In the genomic region with DNA sequence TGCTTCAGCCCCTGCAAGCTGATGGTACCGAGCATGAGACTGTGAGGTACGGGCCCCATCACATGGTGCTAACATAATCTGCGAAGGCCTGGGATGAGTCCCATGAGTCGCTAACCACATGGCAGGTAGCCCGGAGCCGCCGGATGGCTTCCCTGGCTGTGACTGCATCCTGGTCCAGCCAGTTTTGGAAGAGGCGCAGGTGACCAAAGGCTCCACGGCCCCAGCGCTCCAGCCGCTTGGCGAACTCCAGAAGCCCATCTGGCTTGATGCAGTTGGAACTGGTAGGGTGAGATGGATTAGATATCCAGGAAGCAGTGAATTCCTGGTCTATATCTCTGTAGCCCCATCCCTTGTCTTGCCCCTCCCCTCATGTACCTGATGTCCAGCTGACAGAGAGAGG, we compare ENCODE assay signal across 22 cellular contexts. TPM values are rescaled to one million over a fixed set of nuclear protein-coding genes. Genes with fewer than 3 reads are reported as not detected.
DNase-seq lines count a peak whose midpoint lies in the region; ATAC-seq, FAIRE-seq and TF ChIP-seq lines count a peak whose summit lies in the region.
"Had no signal": no experiment of that assay in that cellular context is flagged by ENCODE, and none has a peak within 500 bp of the region (broad histone marks: within the 10 kb centered on the region; RNA-seq: fewer than 3 reads in every experiment).

No MANE protein-coding gene starts in this region.

- ATAC-seq in IMR-90 (ENCODE audit: low read depth) (no peak), GM12878 (no peak), GM21825 (IDR thresholded peaks at IDR 0.05; ENCODE audit: unreplicated experiment) (no peak)
- ATAC-seq: body of pancreas, heart left ventricle, T-cell had no signal

- no peak overlapping the region for H2AFZ ChIP-seq in IMR-90 (replicated peaks; ENCODE audit: low read length, poor library complexity)
- H2AFZ ChIP-seq in GM12878 (ENCODE audit: control insufficient read depth, low read depth, low read length): no peak overlapping the region
- H2AFZ ChIP-seq in H9 (ENCODE audit: low read length): no peak overlapping the region

- peaks cover 4% of the 10 kb centered on the region for H3K9me1 ChIP-seq in IMR-90 (ENCODE audit: insufficient read depth, low read length)

- H3K27ac ChIP-seq in IMR-90 (ENCODE audit: insufficient read depth, low read length): no peak overlapping the region
- H3K27ac ChIP-seq in GM12878 (ENCODE audit: control insufficient read depth, insufficient read depth): no peak overlapping the region
- no peak overlapping the region for H3K27ac ChIP-seq in H9 (ENCODE audit: insufficient read length, low read depth, low read length)
- H3K27ac ChIP-seq: body of pancreas, esophagus muscularis mucosa, heart left ventricle, neutrophil, tibial artery had no signal

- BruUV-seq in IMR-90 (replicated peaks; lab: Mats Ljungman, UMichigan) (TSS peak; percentile 80), GM12878 (replicated peaks; lab: Mats Ljungman, UMichigan) (no TSS peak)

- H3K4me3 ChIP-seq in IMR-90 (ENCODE audit: insufficient read depth, low read depth, low read length): no peak overlapping the region
- no peak overlapping the region for H3K4me3 ChIP-seq in GM12878
- H3K4me3 ChIP-seq in fibroblast of the aortic adventitia (ENCODE audit: low read depth, low read length): no peak overlapping the region
- H3K4me3 ChIP-seq: body of pancreas, esophagus muscularis mucosa, heart left ventricle, tibial artery had no signal

- H2BK15ac ChIP-seq in IMR-90 (ENCODE audit: low read depth, low read length) (no peak overlapping the region), H9 (ENCODE audit: low read depth, low read length) (no peak overlapping the region)

- in situ Hi-C loops in IMR-90 (cut with MboI; ENCODE audit: low sequenced_read_pairs): no loop called here
- in situ Hi-C loops in GM12878 (cut with MboI): no loop called here

- H4K20me1 ChIP-seq in IMR-90 (ENCODE audit: insufficient read depth, low read length): no peaks in the 10 kb centered on the region
- H4K20me1 ChIP-seq in GM12878 (ENCODE audit: control insufficient read depth, insufficient read depth): no peaks in the 10 kb centered on the region
- no peaks in the 10 kb centered on the region for H4K20me1 ChIP-seq in H9 (ENCODE audit: control insufficient read depth, insufficient read depth, insufficient read length)

- dilution Hi-C loops in IMR-90 (cut with HindIII; ENCODE audit: low sequenced_read_pairs, unreplicated experiment): no loop called here

- H3K14ac ChIP-seq in IMR-90 (replicated peaks; ENCODE audit: low read depth, low read length) (no peak overlapping the region), H9 (ENCODE audit: insufficient read depth, low read length) (no peak overlapping the region)

- POLR2A ChIA-PET in IMR-90 (lab: Charles Lee; ENCODE audit: unreplicated experiment) (no interaction called here), GM12878 (lab: Charles Lee) (no interaction called here)

- intact Hi-C loops in IMR-90 (cut with micrococcal nuclease) (no loop called here), GM12878 (cut with micrococcal nuclease; ENCODE audit: unreplicated experiment) (no loop called here)

- H3K27ac Mint-ChIP-seq in H9: peak overlapping the region in 1 of 3 experiments; percentile 20; a peak in 1 of 7 replicates
- H3K27ac Mint-ChIP-seq: T-cell had no signal

- H2BK20ac ChIP-seq in IMR-90 (ENCODE audit: low read depth, low read length) (no peak overlapping the region), H9 (ENCODE audit: low read depth, low read length, poor library complexity, severe bottlenecking) (no peak overlapping the region)

- H3K36me3 ChIP-seq in IMR-90 (ENCODE audit: control insufficient read depth, insufficient read depth, low read length): peaks cover 41% of the 10 kb centered on the region
- peaks cover 33 to 53% of the 10 kb centered on the region in 2 experiments for H3K36me3 ChIP-seq in GM12878 (ENCODE audit: control insufficient read depth in 2 of 2, insufficient read depth in 2 of 2, low read length in 1 of 2)

- no peaks in the 10 kb centered on the region for H3K27me3 ChIP-seq in IMR-90 (ENCODE audit: control insufficient read depth, insufficient read depth, low read length)
- no peaks in the 10 kb centered on the region for H3K27me3 ChIP-seq in GM12878 (replicated peaks in 1 of 2; ENCODE audit: control insufficient read depth in 2 of 2, insufficient read depth in 2 of 2, low read length in 1 of 2)
- H3K27me3 ChIP-seq in H9 (ENCODE audit: insufficient read depth, low read length): no peaks in the 10 kb centered on the region
- H3K27me3 ChIP-seq: body of pancreas, esophagus muscularis mucosa, heart left ventricle, neutrophil, tibial artery had no signal

- TF ChIP-seq RAD21 in IMR-90 (IDR thresholded peaks at IDR 0.05; ENCODE audit: low read length) (no peak), GM12878 (IDR thresholded peaks at IDR 0.05; ENCODE audit: insufficient read depth, low read depth, low read length) (no peak)

- H3K4me1 ChIP-seq in IMR-90 (ENCODE audit: control insufficient read depth, insufficient read depth, low read length): no peaks in the 10 kb centered on the region
- H3K4me1 ChIP-seq in GM12878 (ENCODE audit: control insufficient read depth, insufficient read depth, low read length): no peaks in the 10 kb centered on the region
- H3K4me1 ChIP-seq in H9 (ENCODE audit: insufficient read depth, low read length): no peaks in the 10 kb centered on the region
- H3K4me1 ChIP-seq: body of pancreas, esophagus muscularis mucosa, tibial artery had no signal

- CTCF ChIA-PET in IMR-90 (lab: Yijun Ruan, JAX) (no interaction called here), GM12878 (lab: Yijun Ruan, JAX) (no interaction called here)

- H2BK5ac ChIP-seq in IMR-90 (ENCODE audit: low read depth, low read length, poor library complexity, severe bottlenecking) (no peak overlapping the region), H9 (ENCODE audit: insufficient read length, low read length) (no peak overlapping the region)

- peaks cover 11 to 24% of the 10 kb centered on the region in 2 experiments; a peak in 3 of 4 replicates for H3K79me1 ChIP-seq in IMR-90 (ENCODE audit: low read depth in 1 of 2, low read length in 2 of 2)
- no peaks in the 10 kb centered on the region for H3K79me1 ChIP-seq in H9 (ENCODE audit: insufficient read depth, low read depth, low read length, poor library complexity, severe bottlenecking)

- H3K23ac ChIP-seq in IMR-90 (ENCODE audit: low read depth, low read length) (no peak overlapping the region), H9 (ENCODE audit: insufficient read length, low read depth, low read length) (no peak overlapping the region)

- H3K4me3 Mint-ChIP-seq in H9: no peak overlapping the region
- H3K4me3 Mint-ChIP-seq: T-cell had no signal

- peaks cover 33 to 86% (median 79%) of the 10 kb centered on the region in 3 experiments; a peak in 6 of 7 replicates for H3K36me3 Mint-ChIP-seq in H9 (ENCODE audit: insufficient read depth in 1 of 3, low read depth in 3 of 3)

- H4K8ac ChIP-seq in IMR-90 (ENCODE audit: low read depth in 2 of 2, low read length in 2 of 2) (no peak overlapping the region), H9 (replicated peaks; ENCODE audit: insufficient read length, low read depth, low read length) (no peak overlapping the region)

- no peak for TF ChIP-seq EP300 in GM12878 (IDR thresholded peaks at IDR 0.05; ENCODE audit: borderline replicate concordance in 1 of 2, control insufficient read depth in 1 of 2, low read depth in 2 of 2, low read length in 2 of 2)

- H3K27me3 Mint-ChIP-seq in H9 (ENCODE audit: low read depth): no peaks in the 10 kb centered on the region
- H3K27me3 Mint-ChIP-seq: T-cell had no signal

- H2AK5ac ChIP-seq in IMR-90 (ENCODE audit: low read depth, low read length) (no peak overlapping the region), H9 (ENCODE audit: insufficient read length, low read length) (no peak overlapping the region)

- H2AK9ac ChIP-seq in IMR-90 (replicated peaks; ENCODE audit: low read depth, low read length, poor library complexity): no peak overlapping the region

- H3K4me2 ChIP-seq in IMR-90 (ENCODE audit: low read depth, low read length): no peak overlapping the region
- no peak overlapping the region for H3K4me2 ChIP-seq in GM12878 (ENCODE audit: control insufficient read depth, insufficient read depth)
- H3K4me2 ChIP-seq in H9 (ENCODE audit: insufficient read depth, insufficient read length, low read length): no peak overlapping the region

- TF ChIP-seq POLR2A in IMR-90 (IDR thresholded peaks at IDR 0.05; ENCODE audit: low read depth, low read length): no peak
- peak; percentile 65 for TF ChIP-seq POLR2A in GM12878 (IDR thresholded peaks at IDR 0.05; ENCODE audit: low read depth, low read length)

- no peaks in the 10 kb centered on the region for H3K9me3 Mint-ChIP-seq in H9
- H3K9me3 Mint-ChIP-seq: T-cell had no signal

- SMC1A ChIA-PET in GM12878 (lab: Charles Lee; ENCODE audit: uncharacterized antibody, unreplicated experiment): no interaction called here

- no peak overlapping the region for H3T11ph ChIP-seq in H9 (ENCODE audit: low read length)

- WGBS in IMR-90 (ENCODE audit: extremely low coverage in 2 of 2, insufficient read length in 1 of 2), 2 experiments: 89% methylated on average over 7 of the region's 12 CpGs; no CpG with 5 or more reads in 1 of the 2 experiments
- 96% methylated on average over 12 of the region's 12 CpGs for WGBS in GM12878 (ENCODE audit: insufficient coverage, insufficient replicate concordance, low lambda C conversion rate, missing lambda C conversion rate)
- WGBS in H9 (ENCODE audit: extremely low coverage, insufficient read length, low lambda C conversion rate): no CpG with 5 or more reads among the region's 12 CpGs

- no peaks in the 10 kb centered on the region for H3K4me1 Mint-ChIP-seq in H9
- H3K4me1 Mint-ChIP-seq: T-cell had no signal

- no peak overlapping the region for H2BK120ac ChIP-seq in IMR-90 (ENCODE audit: low read depth, low read length)
- H2BK120ac ChIP-seq in H9 (ENCODE audit: low read depth, low read length, poor library complexity, severe bottlenecking): no peak overlapping the region

- H3K9me3 ChIP-seq in IMR-90 (ENCODE audit: control insufficient read depth, insufficient read depth, low read length) (no peaks in the 10 kb centered on the region), GM12878 (replicated peaks; ENCODE audit: control insufficient read depth, insufficient read depth, low read length) (no peaks in the 10 kb centered on the region), H9 (ENCODE audit: control insufficient read depth, low read depth, low read length) (no peaks in the 10 kb centered on the region)
- H3K9me3 ChIP-seq: body of pancreas, esophagus muscularis mucosa, heart left ventricle, neutrophil, tibial artery had no signal

- no peak overlapping the region for H2BK12ac ChIP-seq in H9 (ENCODE audit: insufficient read length, low read depth, low read length)

- RAD21 ChIA-PET in GM12878 (lab: Charles Lee; ENCODE audit: unreplicated experiment): no interaction called here

- no peak overlapping the region for H3K56ac ChIP-seq in IMR-90 (ENCODE audit: extremely low read depth, insufficient read depth, low read length)
- no peak overlapping the region for H3K56ac ChIP-seq in H9 (ENCODE audit: insufficient read length, low read depth, low read length)

- H3K18ac ChIP-seq in IMR-90 (ENCODE audit: low read depth, low read length): no peak overlapping the region
- no peak overlapping the region for H3K18ac ChIP-seq in H9 (ENCODE audit: insufficient read length, low read depth, low read length)

- H3K9ac ChIP-seq in IMR-90 (ENCODE audit: low read depth, low read length): no peak overlapping the region
- no peak overlapping the region for H3K9ac ChIP-seq in GM12878 (ENCODE audit: control insufficient read depth, insufficient read depth, low read length)
- no peak overlapping the region for H3K9ac ChIP-seq in H9 (ENCODE audit: extremely low read depth, insufficient read length, low read length)

- H3K23me2 ChIP-seq in H9 (ENCODE audit: insufficient read length, low read depth, low read length, poor library complexity, severe bottlenecking): no peaks in the 10 kb centered on the region

- no peak overlapping the region for H3K4ac ChIP-seq in IMR-90 (ENCODE audit: low read depth, low read length)
- no peak overlapping the region for H3K4ac ChIP-seq in H9 (ENCODE audit: low read depth, low read length)

- TF ChIP-seq CTCF in IMR-90 (conservative IDR thresholded peaks at IDR 0.05; ENCODE audit: low read depth, low read length): no peak
- no peak for TF ChIP-seq CTCF in GM12878 (IDR thresholded peaks at IDR 0.05 in 2 of 3, conservative IDR thresholded peaks at IDR 0.05 in 1 of 3; ENCODE audit: control insufficient read depth in 2 of 3, extremely low read depth in 1 of 3, insufficient read depth in 1 of 3, low read depth in 3 of 3, low read length in 3 of 3)
- TF ChIP-seq CTCF in fibroblast of the aortic adventitia (IDR thresholded peaks at IDR 0.05; ENCODE audit: insufficient read depth, low read length): no peak
- TF ChIP-seq CTCF in H9 (conservative IDR thresholded peaks at IDR 0.05): no peak

- FAIRE-seq in GM12878 (lab: Jason Lieb, UNC): no peak

- peak; percentile 58 for DNase-seq in A172 (ENCODE audit: low spot score)
- DNase-seq in IMR-90: peak; percentile 35
- no peak for DNase-seq in GM12878 (ENCODE audit: low read depth, low spot score)
- peak; percentile 19 for DNase-seq in fibroblast of the aortic adventitia (ENCODE audit: low read depth)
- DNase-seq in D341Med (ENCODE audit: low spot score): no peak
- no peak for DNase-seq in H9
- DNase-seq in central memory CD4-positive, alpha-beta T cell: no peak
- DNase-seq: activated CD4-positive, alpha-beta T cell treated with anti-CD3 and anti-CD28 coated beads, Interleukin-2, amount 50 U/mL, for 1 hour; activated naive CD4-positive, alpha-beta T cell; body of pancreas; dermis blood vessel endothelial cell; DND-41; heart left ventricle; NCI-H1694; NCI-H345; SHP77; stimulated activated naive CD4-positive, alpha-beta T cell; T-cell; tibial artery had no signal

- H3K79me2 ChIP-seq in GM12878 (ENCODE audit: control insufficient read depth, insufficient read depth, low read length) (no peaks in the 10 kb centered on the region), H9 (ENCODE audit: insufficient read depth, low read length) (no peaks in the 10 kb centered on the region)

- H4K5ac ChIP-seq in IMR-90 (ENCODE audit: low read depth, low read length): no peak overlapping the region
- H4K5ac ChIP-seq in H9 (ENCODE audit: insufficient read length, low read depth, low read length): no peak overlapping the region

- H4K91ac ChIP-seq in IMR-90 (ENCODE audit: insufficient read depth, low read depth, low read length) (no peak overlapping the region), H9 (ENCODE audit: insufficient read length, low read depth, low read length) (no peak overlapping the region)

RNA-seq across cellular contexts. Expression of a gene that starts 24.6 kb away (rescaled TPM):
- 61.4 and 69.7 TPM in 2 replicates for total RNA-seq in A172 (2014; rRNA removed; shearing (Covaris generic))
- total RNA-seq in IMR-90 (2012; rRNA removed): 62.5 and 67.6 TPM in 2 replicates
- polyA plus RNA-seq in IMR-90 (2012; rRNA removed): 81.1 and 83.2 TPM in 2 replicates
- 53.0 and 85.3 TPM in 2 replicates for polyA plus RNA-seq in IMR-90 (2012; cell fraction: cytosol; rRNA removed)
- 102 and 130 TPM in 2 replicates for polyA plus RNA-seq in IMR-90 (2012; cell fraction: nucleus; rRNA removed; ENCODE audit: low replicate concordance)
- 65.4 and 65.5 TPM in 2 replicates for total RNA-seq in GM12878 (2013; cell fraction: nucleolus; rRNA removed)
- total RNA-seq in GM12878 (2014; rRNA removed): 62.7 and 65.7 TPM in 2 replicates
- total RNA-seq in GM12878 (2014; rRNA removed; fragmentation: Illumina TruSeq; extraction: Trizol): 35.1 and 36.3 TPM in 2 replicates
- 56.7 and 57.7 TPM in 2 replicates for total RNA-seq in GM12878 (2021)
- 25.2 TPM for polyA plus RNA-seq in GM12878 (2011; ENCODE audit: low read depth)
- 25.3 and 43.3 TPM in 2 replicates for polyA plus RNA-seq in GM12878 (2011; rRNA removed)
- polyA plus RNA-seq in GM12878 (2011; cell fraction: cytosol; rRNA removed): 50.6 and 56.7 TPM in 2 replicates
- polyA plus RNA-seq in GM12878 (2011; cell fraction: nucleus; rRNA removed): 62.8 and 70.9 TPM in 2 replicates
- 42.1 and 42.9 TPM in 2 replicates for polyA plus RNA-seq in GM12878 (2012)
- 18.5 and 40.1 TPM in 2 replicates for polyA plus RNA-seq in GM12878 (2014; fragmentation: Illumina TruSeq; extraction: Trizol)
- polyA plus RNA-seq in GM12878 (2014; fragmentation: Nextera tagmentation; extraction: Ambion mirVana): 10 to 100 TPM; 12.0 to 12.6 TPM
- polyA plus RNA-seq in GM12878 (2014; rRNA removed): 53.8 and 55.6 TPM in 2 replicates
- polyA plus RNA-seq in GM12878 (2016; fragmentation: Nextera tagmentation; extraction: Ambion mirVana): 10 to 100 TPM; 67.3 to 79.9 TPM
- polyA minus RNA-seq in GM12878 (2011; rRNA and poly(A)+ RNA removed): 40.8 and 80.5 TPM in 2 replicates
- 29.5 TPM in 2 replicates for polyA minus RNA-seq in GM12878 (2011; cell fraction: cytosol; rRNA and poly(A)+ RNA removed)
- 21.6 and 34.4 TPM in 2 replicates for polyA minus RNA-seq in GM12878 (2011; cell fraction: nucleus; rRNA and poly(A)+ RNA removed)
- 40.9 and 66.4 TPM in 2 replicates for total RNA-seq in fibroblast of the aortic adventitia (ENCODE audit: low replicate concordance)
- 59.4 and 62.6 TPM in 2 replicates for total RNA-seq in H9 (2021)

RNA-seq across cellular contexts. Expression of a gene that starts 24.7 kb away (rescaled TPM):
- 534 and 595 TPM in 2 replicates for total RNA-seq in A172 (2014; rRNA removed; shearing (Covaris generic))
- 347 and 738 TPM in 2 replicates for total RNA-seq in IMR-90 (2012; rRNA removed)
- 535 and 736 TPM in 2 replicates for polyA plus RNA-seq in IMR-90 (2012; rRNA removed)
- 166 and 447 TPM in 2 replicates for polyA plus RNA-seq in IMR-90 (2012; cell fraction: cytosol; rRNA removed)
- polyA plus RNA-seq in IMR-90 (2012; cell fraction: nucleus; rRNA removed; ENCODE audit: low replicate concordance): 31.1 and 246 TPM in 2 replicates
- 169 and 182 TPM in 2 replicates for total RNA-seq in GM12878 (2013; cell fraction: nucleolus; rRNA removed)
- 522 and 625 TPM in 2 replicates for total RNA-seq in GM12878 (2014; rRNA removed)
- total RNA-seq in GM12878 (2014; rRNA removed; fragmentation: Illumina TruSeq; extraction: Trizol): 582 and 603 TPM in 2 replicates
- total RNA-seq in GM12878 (2021): 363 and 392 TPM in 2 replicates
- 2,257 TPM for polyA plus RNA-seq in GM12878 (2011; ENCODE audit: low read depth)
- polyA plus RNA-seq in GM12878 (2011; rRNA removed): 1,782 and 2,485 TPM in 2 replicates
- 682 and 1,244 TPM in 2 replicates for polyA plus RNA-seq in GM12878 (2011; cell fraction: cytosol; rRNA removed)
- 369 and 418 TPM in 2 replicates for polyA plus RNA-seq in GM12878 (2011; cell fraction: nucleus; rRNA removed)
- 583 and 710 TPM in 2 replicates for polyA plus RNA-seq in GM12878 (2012)
- polyA plus RNA-seq in GM12878 (2014; fragmentation: Illumina TruSeq; extraction: Trizol): 612 and 665 TPM in 2 replicates
- polyA plus RNA-seq in GM12878 (2014; fragmentation: Nextera tagmentation; extraction: Ambion mirVana): 1,000 to 10,000 TPM; 1,451 to 1,539 TPM
- 516 and 647 TPM in 2 replicates for polyA plus RNA-seq in GM12878 (2014; rRNA removed)
- polyA plus RNA-seq in GM12878 (2016; fragmentation: Nextera tagmentation; extraction: Ambion mirVana): 100 to 1,000 TPM; 574 to 652 TPM
- polyA minus RNA-seq in GM12878 (2011; rRNA and poly(A)+ RNA removed): 164 and 195 TPM in 2 replicates
- 98.8 and 102 TPM in 2 replicates for polyA minus RNA-seq in GM12878 (2011; cell fraction: cytosol; rRNA and poly(A)+ RNA removed)
- polyA minus RNA-seq in GM12878 (2011; cell fraction: nucleus; rRNA and poly(A)+ RNA removed): 46.1 and 63.4 TPM in 2 replicates
- 595 and 603 TPM in 2 replicates for total RNA-seq in fibroblast of the aortic adventitia (ENCODE audit: low replicate concordance)
- total RNA-seq in H9 (2021): 502 and 508 TPM in 2 replicates

RNA-seq across cellular contexts. Expression of a gene that starts 31.2 kb away (rescaled TPM):
- 8.5 and 10.5 TPM in 2 replicates for total RNA-seq in A172 (2014; rRNA removed; shearing (Covaris generic))
- total RNA-seq in IMR-90 (2012; rRNA removed) (4.7 and 4.8 TPM in 2 replicates), GM12878 (2014; rRNA removed) (15.8 TPM in 2 replicates), GM12878 (2014; rRNA removed; fragmentation: Illumina TruSeq; extraction: Trizol) (12.4 and 12.9 TPM in 2 replicates), GM12878 (2021) (34.0 and 34.7 TPM in 2 replicates), fibroblast of the aortic adventitia (ENCODE audit: low replicate concordance) (0.90 and 9.7 TPM in 2 replicates), H9 (2021) (43.4 and 46.8 TPM in 2 replicates)
- polyA plus RNA-seq in IMR-90 (2012; rRNA removed) (10.6 and 10.7 TPM in 2 replicates), GM12878 (2011; rRNA removed) (8.9 and 17.6 TPM in 2 replicates), GM12878 (2014; fragmentation: Illumina TruSeq; extraction: Trizol) (26.5 and 35.5 TPM in 2 replicates), GM12878 (2014; fragmentation: Nextera tagmentation; extraction: Ambion mirVana) (10 to 100 TPM; 15.8 to 26.1 TPM), GM12878 (2014; rRNA removed) (21.1 and 24.5 TPM in 2 replicates), GM12878 (2016; fragmentation: Nextera tagmentation; extraction: Ambion mirVana) (10 to 100 TPM; 51.5 to 54.2 TPM)
- 4.1 and 9.9 TPM in 2 replicates for polyA plus RNA-seq in IMR-90 (2012; cell fraction: cytosol; rRNA removed)
- 20.5 and 33.8 TPM in 2 replicates for polyA plus RNA-seq in IMR-90 (2012; cell fraction: nucleus; rRNA removed; ENCODE audit: low replicate concordance)
- 15.3 and 17.4 TPM in 2 replicates for total RNA-seq in GM12878 (2013; cell fraction: nucleolus; rRNA removed)
- polyA plus RNA-seq in GM12878 (2011; ENCODE audit: low read depth): 7.4 TPM
- polyA plus RNA-seq in GM12878 (2011; cell fraction: cytosol; rRNA removed): 24.1 and 27.9 TPM in 2 replicates
- polyA plus RNA-seq in GM12878 (2011; cell fraction: nucleus; rRNA removed): 86.4 and 103 TPM in 2 replicates
- polyA plus RNA-seq in GM12878 (2012): 10.6 and 18.3 TPM in 2 replicates
- 20.2 and 21.9 TPM in 2 replicates for polyA minus RNA-seq in GM12878 (2011; rRNA and poly(A)+ RNA removed)
- polyA minus RNA-seq in GM12878 (2011; cell fraction: cytosol; rRNA and poly(A)+ RNA removed): 11.0 and 11.6 TPM in 2 replicates
- 9.6 and 19.3 TPM in 2 replicates for polyA minus RNA-seq in GM12878 (2011; cell fraction: nucleus; rRNA and poly(A)+ RNA removed)

Comparison
In these comparisons a context has a peak if more than half of its experiments do, and no peak if none do; other contexts are left out.
1. DNase-seq: peak in A172 (single experiment), IMR-90 (single experiment) and fibroblast of the aortic adventitia (single experiment); none in GM12878 (single experiment), D341Med (single experiment), H9 (single experiment) and central memory CD4-positive, alpha-beta T cell (single experiment).